In genomic region chr11:70611166-70611565, GRCh38 we compare ENCODE assay signal across 12 cellular contexts.
"Had no signal": no experiment of that assay in that cellular context is flagged by ENCODE, and none has a peak within 500 bp of the region (broad histone marks: within the 10 kb centered on the region; RNA-seq: fewer than 3 reads in every experiment).

No MANE protein-coding gene starts in this region.

- H3K4me1 ChIP-seq: foreskin keratinocyte had no signal

- DNase-seq: activated CD4-positive, alpha-beta T cell treated with anti-CD3 and anti-CD28 coated beads for 1 hour; activated CD4-positive, alpha-beta T cell treated with anti-CD3 and anti-CD28 coated beads, Interleukin-2, amount 50 U/mL, for 48 hours; activated gamma-delta T cell; activated naive CD8-positive, alpha-beta T cell treated with anti-CD3 and anti-CD28 coated beads for 36 hours; activated T-cell treated with anti-CD3 and anti-CD28 coated beads, Interleukin-2, amount 50 U/mL, for 48 hours; esophagus squamous epithelium; foreskin keratinocyte; left ventricle myocardium inferior had no signal

- H3K27me3 ChIP-seq: breast epithelium, dorsolateral prefrontal cortex, foreskin keratinocyte had no signal

- H3K36me3 ChIP-seq: breast epithelium, esophagus squamous epithelium, heart left ventricle, left ventricle myocardium inferior had no signal

- ATAC-seq: foreskin keratinocyte had no signal

- H3K4me3 ChIP-seq: esophagus squamous epithelium, heart left ventricle, left ventricle myocardium inferior, skin epidermis had no signal

- H3K27ac ChIP-seq: breast epithelium, esophagus squamous epithelium, foreskin keratinocyte, heart left ventricle, left ventricle myocardium inferior, skin epidermis had no signal
